In the genomic region with DNA sequence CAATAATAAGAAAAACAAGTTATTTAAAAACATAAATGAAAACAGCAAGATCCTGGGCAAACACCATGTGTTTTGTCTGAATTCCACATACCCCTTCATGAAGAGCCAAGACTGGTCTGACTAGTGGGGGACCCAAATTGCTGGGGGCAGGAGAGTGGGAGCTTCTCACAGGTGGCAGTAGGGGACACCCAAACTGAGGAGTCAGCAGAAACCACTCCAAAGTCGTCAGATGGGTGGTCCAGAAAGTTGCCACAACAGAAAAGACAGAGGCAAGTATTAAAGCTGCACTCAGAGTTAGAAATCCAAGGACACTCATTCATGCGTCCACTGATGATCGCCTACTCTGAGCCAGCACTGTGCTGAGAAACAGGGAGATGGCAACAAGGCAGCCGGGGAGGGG, we compare ENCODE assay signal across 29 cellular contexts.
"Had no signal": no experiment of that assay in that cellular context is flagged by ENCODE, and none has a peak within 500 bp of the region (broad histone marks: within the 10 kb centered on the region; RNA-seq: fewer than 3 reads in every experiment).

No MANE protein-coding gene starts in this region.

- H3K27ac Mint-ChIP-seq: activated CD4-positive, alpha-beta memory T cell treated with anti-CD3 and anti-CD28 coated beads for 36 hours; activated CD4-positive, alpha-beta T cell treated with anti-CD3 and anti-CD28 coated beads, Interleukin-2, amount 10 ng/mL, durations not matched to agents 24 days and 14 days; progenitor cell of endocrine pancreas; T-helper 2 cell treated with Interferon-gamma antibody and Interleukin-4, amounts not matched to agents 5 μg/mL and 100 μg/mL, for 36 hours had no signal

- H3K27ac ChIP-seq: foreskin keratinocyte, suprapubic skin, tibial nerve, VCaP had no signal

- H3K9me3 ChIP-seq: esophagus muscularis mucosa, heart left ventricle, sigmoid colon, suprapubic skin, tibial nerve had no signal

- FAIRE-seq: colon, kidney, small intestine had no signal

- DNase-seq: activated CD4-positive, alpha-beta memory T cell treated with anti-CD3 and anti-CD28 coated beads for 36 hours; activated CD4-positive, alpha-beta T cell treated with anti-CD3 and anti-CD28 coated beads, Interleukin-2, amount 10 ng/mL, durations not matched to agents 24 days and 14 days; activated CD8-positive, alpha-beta memory T cell treated with anti-CD3 and anti-CD28 coated beads, Interleukin-2, amount 50 U/mL, for 4 hours; activated gamma-delta T cell treated with Interleukin-2 at 50 U/mL for 16 hours; activated naive CD4-positive, alpha-beta T cell treated with anti-CD3 and anti-CD28 coated beads, Interleukin-2, amount 50 U/mL, for 16 hours; activated T-cell treated with anti-CD3 and anti-CD28 coated beads, Interleukin-2, amount 50 U/mL, for 1 hour; amniotic stem cell; caudate nucleus; effector CD4-positive, alpha-beta T cell; foreskin keratinocyte; heart left ventricle; hypothalamus; immature natural killer cell; kidney; midbrain; sigmoid colon; small intestine; stimulated activated CD4-positive, alpha-beta T cell treated with anti-CD3 and anti-CD28 coated beads, Interleukin-4, amount 100 ng/mL, for 24 hours; stimulated activated naive CD4-positive, alpha-beta T cell; T-helper 1 cell had no signal

- H3K27me3 Mint-ChIP-seq: activated CD4-positive, alpha-beta memory T cell treated with anti-CD3 and anti-CD28 coated beads for 36 hours; activated CD4-positive, alpha-beta T cell treated with anti-CD3 and anti-CD28 coated beads, Interleukin-2, amount 10 ng/mL, durations not matched to agents 24 days and 14 days; progenitor cell of endocrine pancreas had no signal

- H3K9me3 Mint-ChIP-seq: activated CD4-positive, alpha-beta memory T cell treated with anti-CD3 and anti-CD28 coated beads for 36 hours; activated CD4-positive, alpha-beta T cell treated with anti-CD3 and anti-CD28 coated beads, Interleukin-2, amount 10 ng/mL, durations not matched to agents 24 days and 14 days; nephron; T-helper 2 cell treated with Interferon-gamma antibody and Interleukin-4, amounts not matched to agents 5 μg/mL and 100 μg/mL, for 36 hours had no signal

- H3K36me3 Mint-ChIP-seq: activated CD4-positive, alpha-beta memory T cell treated with anti-CD3 and anti-CD28 coated beads for 36 hours; immature natural killer cell had no signal

- H3K36me3 ChIP-seq: esophagus muscularis mucosa, heart left ventricle, sigmoid colon, suprapubic skin, tibial nerve had no signal

- H3K4me3 ChIP-seq: esophagus muscularis mucosa, heart left ventricle, sigmoid colon, suprapubic skin, tibial nerve had no signal

- H3K4me3 Mint-ChIP-seq: activated CD4-positive, alpha-beta memory T cell treated with anti-CD3 and anti-CD28 coated beads for 36 hours; activated CD4-positive, alpha-beta T cell treated with anti-CD3 and anti-CD28 coated beads, Interleukin-2, amount 10 ng/mL, durations not matched to agents 24 days and 14 days; immature natural killer cell; nephron; T-helper 2 cell treated with Interferon-gamma antibody and Interleukin-4, amounts not matched to agents 5 μg/mL and 100 μg/mL, for 36 hours had no signal

- H3K4me1 ChIP-seq: foreskin keratinocyte had no signal

- H3K27me3 ChIP-seq: esophagus muscularis mucosa, foreskin keratinocyte, heart left ventricle, sigmoid colon, suprapubic skin, tibial nerve had no signal

- ATAC-seq: activated CD4-positive, CD25-positive, alpha-beta regulatory T cell treated with anti-CD3 and anti-CD28 coated beads, Interleukin-2, amount 50 U/mL, for 24 hours; foreskin keratinocyte; heart left ventricle had no signal
